Comparison of ENCODE assay signal across 18 cellular contexts in the genomic region with DNA sequence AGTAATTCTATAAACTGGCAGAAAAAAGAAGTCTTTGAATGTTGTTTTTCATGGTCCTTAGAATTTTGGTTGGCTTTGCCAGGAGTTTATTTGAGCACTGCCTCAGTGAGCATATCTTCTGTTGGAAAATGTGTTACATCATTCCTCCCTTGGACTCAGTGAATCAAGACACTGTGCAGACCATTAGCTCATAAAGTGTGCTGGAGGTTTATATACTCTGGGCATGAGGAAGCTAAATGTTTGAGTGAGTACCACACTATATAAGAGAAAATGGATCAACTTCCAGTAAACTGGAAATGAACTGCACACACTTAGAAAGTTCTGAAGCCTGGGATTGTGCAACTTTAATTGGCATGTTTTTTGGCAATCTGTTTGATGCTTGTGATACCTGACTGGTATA.
DNase-seq lines count a peak whose midpoint lies in the region; ATAC-seq and TF ChIP-seq lines count a peak whose summit lies in the region.
"Had no signal": no experiment of that assay in that cellular context is flagged by ENCODE, and none has a peak within 500 bp of the region (broad histone marks: within the 10 kb centered on the region; RNA-seq: fewer than 3 reads in every experiment).

No MANE protein-coding gene starts in this region.

- H3K79me2 ChIP-seq in mesendoderm (ENCODE audit: control insufficient read depth, insufficient read depth, low read length) (no peaks in the 10 kb centered on the region), smooth muscle cell (ENCODE audit: low read depth) (no peaks in the 10 kb centered on the region)

- H3K4me1 ChIP-seq in esophagus muscularis mucosa: peaks cover 26 to 31% (median 29%) of the 10 kb centered on the region in 4 donors
- peaks cover 11% of the 10 kb centered on the region for H3K4me1 ChIP-seq in mesendoderm (ENCODE audit: control insufficient read depth, low read depth, low read length)
- H3K4me1 ChIP-seq in smooth muscle cell (ENCODE audit: low read depth): peaks cover 17% of the 10 kb centered on the region
- H3K4me1 ChIP-seq: prostate gland had no signal

- no peak overlapping the region for H3K18ac ChIP-seq in mesendoderm (ENCODE audit: low read length)

- H3K27ac ChIP-seq in esophagus muscularis mucosa (replicated peaks in 1 of 4) (peak overlapping the region; percentile 18 to 71 (median 62)), mesendoderm (ENCODE audit: low read depth, low read length) (no peak overlapping the region), smooth muscle cell (ENCODE audit: low read depth) (no peak overlapping the region)
- H3K27ac ChIP-seq: KMS-11, prostate gland had no signal

- peak overlapping the region; percentile 86; the same call in 1 of the 2 replicates for H3K4me3 Mint-ChIP-seq in HFFc6
- H3K4me3 Mint-ChIP-seq: activated CD8-positive, alpha-beta memory T cell treated with anti-CD3 and anti-CD28 coated beads, Interleukin-2, amount 10 ng/mL, durations not matched to agents 7 days and 5 days; activated naive CD8-positive, alpha-beta T cell; CD4-positive, alpha-beta T cell had no signal

- H2BK5ac ChIP-seq in mesendoderm (ENCODE audit: low read length): no peak overlapping the region

- no peak for TF ChIP-seq POLR2A in esophagus muscularis mucosa (IDR thresholded peaks at IDR 0.05; ENCODE audit: low read depth)

- peaks cover 19% of the 10 kb centered on the region; the same call in 1 of the 2 replicates for H3K36me3 Mint-ChIP-seq in HFFc6 (ENCODE audit: low read depth)
- H3K36me3 Mint-ChIP-seq: activated CD8-positive, alpha-beta memory T cell treated with anti-CD3 and anti-CD28 coated beads, Interleukin-2, amount 10 ng/mL, durations not matched to agents 7 days and 5 days; activated naive CD8-positive, alpha-beta T cell had no signal

- H3K23ac ChIP-seq in mesendoderm (ENCODE audit: low read length): no peak overlapping the region

- peak overlapping the region; percentile 25 for H2AFZ ChIP-seq in smooth muscle cell (ENCODE audit: low read depth)

- H3K9ac ChIP-seq in mesendoderm (ENCODE audit: low read length): no peak overlapping the region
- no peak overlapping the region for H3K9ac ChIP-seq in smooth muscle cell (ENCODE audit: low read depth)
- H3K9ac ChIP-seq: KMS-11 had no signal

- H3K27me3 ChIP-seq in esophagus muscularis mucosa (no peaks in the 10 kb centered on the region), mesendoderm (ENCODE audit: insufficient read depth, low read length, poor library complexity) (peaks cover 4% of the 10 kb centered on the region), smooth muscle cell (ENCODE audit: low read depth) (no peaks in the 10 kb centered on the region)

- H3K9me3 ChIP-seq in esophagus muscularis mucosa (no peaks in the 10 kb centered on the region), smooth muscle cell (replicated peaks; ENCODE audit: low read depth) (no peaks in the 10 kb centered on the region)
- H3K9me3 ChIP-seq: prostate gland had no signal

- peaks cover 0 to 3% (median 1%) of the 10 kb centered on the region in 4 donors for H3K36me3 ChIP-seq in esophagus muscularis mucosa
- H3K36me3 ChIP-seq in mesendoderm (ENCODE audit: control insufficient read depth, insufficient read depth, low read length): no peaks in the 10 kb centered on the region
- H3K36me3 ChIP-seq in smooth muscle cell (ENCODE audit: low read depth): no peaks in the 10 kb centered on the region
- H3K36me3 ChIP-seq: prostate gland had no signal

- H2AK5ac ChIP-seq in mesendoderm (ENCODE audit: low read length): no peak overlapping the region

- no peak overlapping the region for H3K4ac ChIP-seq in mesendoderm (ENCODE audit: low read depth, low read length)

- H3K27ac Mint-ChIP-seq in HFFc6: peak overlapping the region; percentile 67; the same call in 1 of the 2 replicates
- H3K27ac Mint-ChIP-seq: activated CD8-positive, alpha-beta memory T cell treated with anti-CD3 and anti-CD28 coated beads, Interleukin-2, amount 10 ng/mL, durations not matched to agents 7 days and 5 days; activated naive CD8-positive, alpha-beta T cell; CD4-positive, alpha-beta T cell had no signal

- H2BK120ac ChIP-seq in mesendoderm (ENCODE audit: low read depth, low read length): no peak overlapping the region

- no peaks in the 10 kb centered on the region for H3K9me3 Mint-ChIP-seq in HFFc6
- H3K9me3 Mint-ChIP-seq: CD4-positive, alpha-beta T cell had no signal

- no peak for ATAC-seq in GM19328 (IDR thresholded peaks at IDR 0.05; ENCODE audit: unreplicated experiment)
- no peak for ATAC-seq in GM19452 (IDR thresholded peaks at IDR 0.05; ENCODE audit: unreplicated experiment)
- ATAC-seq: activated CD8-positive, alpha-beta memory T cell treated with anti-CD3 and anti-CD28 coated beads, Interleukin-2, amount 10 ng/mL, durations not matched to agents 7 days and 5 days had no signal

- no peak overlapping the region for H3K4me2 ChIP-seq in mesendoderm (ENCODE audit: low read length)
- peak overlapping the region; percentile 79 for H3K4me2 ChIP-seq in smooth muscle cell
- H3K4me2 ChIP-seq: KMS-11 had no signal

- peak overlapping the region; percentile 9 for H2BK15ac ChIP-seq in mesendoderm (replicated peaks; ENCODE audit: low read depth)

- peaks cover 47% of the 10 kb centered on the region for H3K4me1 Mint-ChIP-seq in HFFc6 (ENCODE audit: low read depth)
- H3K4me1 Mint-ChIP-seq: activated CD8-positive, alpha-beta memory T cell treated with anti-CD3 and anti-CD28 coated beads, Interleukin-2, amount 10 ng/mL, durations not matched to agents 7 days and 5 days had no signal

- H4K8ac ChIP-seq in mesendoderm (ENCODE audit: low read depth, low read length): no peak overlapping the region

- H3F3A ChIP-seq in smooth muscle cell (ENCODE audit: low read depth): peaks cover 7% of the 10 kb centered on the region

- peaks cover 11% of the 10 kb centered on the region; the same call in 1 of the 2 replicates for H3K27me3 Mint-ChIP-seq in HFFc6 (ENCODE audit: insufficient read depth)
- H3K27me3 Mint-ChIP-seq: activated CD8-positive, alpha-beta memory T cell treated with anti-CD3 and anti-CD28 coated beads, Interleukin-2, amount 10 ng/mL, durations not matched to agents 7 days and 5 days had no signal

- H3K79me1 ChIP-seq in mesendoderm (ENCODE audit: low read length): no peaks in the 10 kb centered on the region

- no peak for DNase-seq in HFFc6
- DNase-seq in esophagus muscularis mucosa (ENCODE audit: extremely low spot score): no peak
- DNase-seq in mesendoderm: no peak
- no peak for DNase-seq in smooth muscle cell (lab: John Stamatoyannopoulos, UW; ENCODE audit: unreplicated experiment)
- no peak for DNase-seq in T-helper 1 cell
- no peak for DNase-seq in activated gamma-delta T cell (lab: John Stamatoyannopoulos, UW)
- DNase-seq: activated CD8-positive, alpha-beta memory T cell treated with anti-CD3 and anti-CD28 coated beads, Interleukin-2, amount 10 ng/mL, durations not matched to agents 7 days and 5 days; CD4-positive, alpha-beta T cell; cortex of kidney; NCI-H1694 treated with DMSO at 0.1 percent for 48 hours; NCI-H82; stimulated activated CD4-positive, alpha-beta T cell treated with anti-CD3 and anti-CD28 coated beads, Interleukin-4, amount 100 ng/mL, for 4 hours; stimulated activated naive CD4-positive, alpha-beta T cell treated with Interleukin-2 at 50 U/mL for 16 hours had no signal

- TF ChIP-seq CTCF in HFFc6 (IDR thresholded peaks at IDR 0.05) (no peak), esophagus muscularis mucosa (IDR thresholded peaks at IDR 0.05) (no peak), smooth muscle cell (IDR thresholded peaks at IDR 0.05; ENCODE audit: borderline replicate concordance, insufficient read depth, poor library complexity, severe bottlenecking) (no peak)

- intact Hi-C loops in esophagus muscularis mucosa (cut with DNase I): no loop called here

- H4K20me1 ChIP-seq in smooth muscle cell (ENCODE audit: low read depth): no peaks in the 10 kb centered on the region

- H3K4me3 ChIP-seq in esophagus muscularis mucosa (peak overlapping the region; percentile 32 to 47 (median 40)), mesendoderm (ENCODE audit: low read length) (no peak overlapping the region), smooth muscle cell (peak overlapping the region; percentile 28)
- H3K4me3 ChIP-seq: prostate gland had no signal

- no peak for TF ChIP-seq EP300 in esophagus muscularis mucosa (IDR thresholded peaks at IDR 0.05)

- no peak overlapping the region for H3K56ac ChIP-seq in mesendoderm (ENCODE audit: low read length)

- H4K5ac ChIP-seq in mesendoderm (ENCODE audit: low read length): no peak overlapping the region

Comparison
In these comparisons a context has a peak if more than half of its experiments do, and no peak if none do; other contexts are left out.
1. H3K27ac ChIP-seq: peak in esophagus muscularis mucosa (4 of 4); none in mesendoderm (single experiment) and smooth muscle cell (single experiment).